Comparison of ENCODE assay signal across 16 cellular contexts in genomic region chr12:93757792-93758694, GRCh38.
"Had no signal": no experiment of that assay in that cellular context is flagged by ENCODE, and none has a peak within 500 bp of the region (broad histone marks: within the 10 kb centered on the region; RNA-seq: fewer than 3 reads in every experiment).

No MANE protein-coding gene starts in this region.

- ATAC-seq: gastrocnemius medialis; stimulated activated memory B cell treated with anti-CD40 and anti-IgM and Interleukin-4, amounts not matched to agents 10 μg/mL and 1 μg/mL and 100 μg/mL, for 72 hours had no signal

- H3K27ac ChIP-seq: brain microvascular endothelial cell, epithelial cell of prostate, gastrocnemius medialis, ovary had no signal

- DNase-seq: activated CD4-positive, alpha-beta T cell treated with anti-CD3 and anti-CD28 coated beads, Interleukin-2, amount 10 ng/mL, durations not matched to agents 24 days and 14 days; activated CD4-positive, CD25-positive, alpha-beta regulatory T cell; activated CD8-positive, alpha-beta memory T cell treated with anti-CD3 and anti-CD28 coated beads, Interleukin-2, amount 50 U/mL, for 48 hours; activated naive CD8-positive, alpha-beta T cell treated with anti-CD3 and anti-CD28 coated beads for 36 hours; brain microvascular endothelial cell; cortex of kidney; effector CD8-positive, alpha-beta T cell; gastrocnemius medialis; mammary epithelial cell; naive B cell; ovary; stimulated activated CD4-positive, alpha-beta T cell treated with anti-CD3 and anti-CD28 coated beads, Interleukin-2, amount 100 ng/mL, for 48 hours; T-helper 1 cell had no signal

- H3K27ac Mint-ChIP-seq: activated CD4-positive, alpha-beta T cell treated with anti-CD3 and anti-CD28 coated beads, Interleukin-2, amount 10 ng/mL, durations not matched to agents 24 days and 14 days; activated naive CD8-positive, alpha-beta T cell treated with anti-CD3 and anti-CD28 coated beads for 36 hours; stimulated activated memory B cell treated with anti-CD40 and anti-IgM and Interleukin-4, amounts not matched to agents 10 μg/mL and 1 μg/mL and 100 μg/mL, for 72 hours had no signal

- H3K27me3 ChIP-seq: brain microvascular endothelial cell, gastrocnemius medialis, ovary had no signal

- H3K4me3 Mint-ChIP-seq: activated CD4-positive, alpha-beta T cell treated with anti-CD3 and anti-CD28 coated beads, Interleukin-2, amount 10 ng/mL, durations not matched to agents 24 days and 14 days; activated naive CD8-positive, alpha-beta T cell treated with anti-CD3 and anti-CD28 coated beads for 36 hours; central memory CD8-positive, alpha-beta T cell; stimulated activated memory B cell treated with anti-CD40 and anti-IgM and Interleukin-4, amounts not matched to agents 10 μg/mL and 1 μg/mL and 100 μg/mL, for 72 hours had no signal

- H3K4me3 ChIP-seq: gastrocnemius medialis, ovary had no signal

- H3K9me3 ChIP-seq: gastrocnemius medialis, ovary had no signal

- H3K27me3 Mint-ChIP-seq: activated CD4-positive, alpha-beta T cell treated with anti-CD3 and anti-CD28 coated beads, Interleukin-2, amount 10 ng/mL, durations not matched to agents 24 days and 14 days; activated naive CD8-positive, alpha-beta T cell treated with anti-CD3 and anti-CD28 coated beads for 36 hours; central memory CD8-positive, alpha-beta T cell; naive B cell; stimulated activated memory B cell treated with anti-CD40 and anti-IgM and Interleukin-4, amounts not matched to agents 10 μg/mL and 1 μg/mL and 100 μg/mL, for 72 hours had no signal

- H3K9me3 Mint-ChIP-seq: central memory CD8-positive, alpha-beta T cell had no signal

- H3K36me3 ChIP-seq: brain microvascular endothelial cell, gastrocnemius medialis, ovary had no signal
